Comparison of ENCODE assay signal across 8 cellular contexts in genomic region chr13:25046274-25046984, GRCh38. TPM values are rescaled to one million over a fixed set of nuclear protein-coding genes. Genes with fewer than 3 reads are reported as not detected.
DNase-seq lines count a peak whose midpoint lies in the region; ATAC-seq and TF ChIP-seq lines count a peak whose summit lies in the region.

No MANE protein-coding gene starts in this region.

- H3K9me3 ChIP-seq in ectodermal cell (ENCODE audit: control insufficient read depth, low read length) (no peaks in the 10 kb centered on the region), testis (no peaks in the 10 kb centered on the region)

- H3K4me3 Mint-ChIP-seq in stimulated activated naive CD8-positive, alpha-beta T cell treated with anti-CD3 and anti-CD28 coated beads, Interleukin-15, amount 100 ng/mL, for 72 hours = peak overlapping the region; percentile 7 to 26

- H3K4me1 Mint-ChIP-seq in stimulated activated naive CD8-positive, alpha-beta T cell treated with anti-CD3 and anti-CD28 coated beads, Interleukin-15, amount 100 ng/mL, for 72 hours = no peaks in the 10 kb centered on the region

- H3K4me1 ChIP-seq in ectodermal cell (ENCODE audit: control insufficient read depth, insufficient read depth, low read length) = no peaks in the 10 kb centered on the region
- peaks cover 6% of the 10 kb centered on the region for H3K4me1 ChIP-seq in testis

- intact Hi-C loops in testis (cut with DNase I; ENCODE audit: low total_unique reads) = no loop called here

- peaks cover 92% of the 10 kb centered on the region for H3K27me3 Mint-ChIP-seq in stimulated activated naive CD8-positive, alpha-beta T cell treated with anti-CD3 and anti-CD28 coated beads, Interleukin-15, amount 100 ng/mL, for 72 hours

- no peak for ATAC-seq in stimulated activated naive CD8-positive, alpha-beta T cell treated with anti-CD3 and anti-CD28 coated beads, Interleukin-15, amount 100 ng/mL, for 72 hours
- ATAC-seq in stimulated activated naive CD8-positive, alpha-beta T cell treated with anti-CD3 and anti-CD28 coated beads, Interleukin-15, Interleukin-2, amounts not matched to agents 100 U/mL and 50 U/mL, for 24 hours = no peak
- ATAC-seq in HG02938 (IDR thresholded peaks at IDR 0.05; ENCODE audit: unreplicated experiment) = no peak
- ATAC-seq in GM21447 (IDR thresholded peaks at IDR 0.05; ENCODE audit: unreplicated experiment) = no peak

- no peak for TF ChIP-seq POLR2A in testis (IDR thresholded peaks at IDR 0.05)

- 16 to 17% methylated on average over 21 to 24 of the region's 24 CpGs for WGBS in ectodermal cell, 2 experiments
- 12% methylated on average over 24 of the region's 24 CpGs for WGBS in testis, 2 donors

- H3K27me3 ChIP-seq in ectodermal cell (ENCODE audit: control insufficient read depth, insufficient read depth, low read length, poor library complexity, severe bottlenecking) (peaks cover 20% of the 10 kb centered on the region), testis (no peaks in the 10 kb centered on the region)

- H3K4me3 ChIP-seq in ectodermal cell (ENCODE audit: insufficient read depth, low read depth, low read length) (peak overlapping the region; percentile 50), testis (peak overlapping the region in 1 of 2 donors; percentile 42)

- H3K27ac Mint-ChIP-seq in stimulated activated naive CD8-positive, alpha-beta T cell treated with anti-CD3 and anti-CD28 coated beads, Interleukin-15, amount 100 ng/mL, for 72 hours = no peak overlapping the region

- DNase-seq in stimulated activated naive CD8-positive, alpha-beta T cell treated with anti-CD3 and anti-CD28 coated beads, Interleukin-15, amount 100 ng/mL, for 72 hours = no peak
- no peak for DNase-seq in stimulated activated naive CD8-positive, alpha-beta T cell treated with anti-CD3 and anti-CD28 coated beads, Interleukin-15, Interleukin-2, amounts not matched to agents 100 U/mL and 50 U/mL, for 24 hours
- DNase-seq in midbrain (lab: John Stamatoyannopoulos, UW) = peak; percentile 25
- no peak for DNase-seq in NOMO-1 (lab: John Stamatoyannopoulos, UW; ENCODE audit: unreplicated experiment in 2 of 2)
- no peak for DNase-seq in testis

- no peak overlapping the region for H3K27ac ChIP-seq in ectodermal cell (ENCODE audit: insufficient read depth, low read depth, low read length, poor library complexity, severe bottlenecking)
- no peak overlapping the region for H3K27ac ChIP-seq in testis

- H3K9me3 Mint-ChIP-seq in stimulated activated naive CD8-positive, alpha-beta T cell treated with anti-CD3 and anti-CD28 coated beads, Interleukin-15, amount 100 ng/mL, for 72 hours = peaks cover 10 to 26% of the 10 kb centered on the region in 2 donors

- no peak for TF ChIP-seq CTCF in testis (IDR thresholded peaks at IDR 0.05)

- H3K36me3 ChIP-seq in ectodermal cell (ENCODE audit: control insufficient read depth, insufficient read depth, low read length) (no peaks in the 10 kb centered on the region), testis (ENCODE audit: low read depth, missing control alignments) (no peaks in the 10 kb centered on the region)

RNA-seq across cellular contexts. Expression of gene PABPC3, which starts 49.5 kb away (rescaled TPM):
- 0.44 TPM for polyA plus RNA-seq in ectodermal cell (2013, experiment 1 of 4)
- polyA plus RNA-seq in ectodermal cell (2013, experiment 2 of 4) = 0.50 TPM
- polyA plus RNA-seq in ectodermal cell (2013, experiment 3 of 4) = 0.48 TPM
- polyA plus RNA-seq in ectodermal cell (2013, experiment 4 of 4) = 0.69 TPM
- total RNA-seq in testis = 10 to 100 TPM; 24.0 to 31.7 TPM
- 66.0 TPM for polyA plus RNA-seq in testis (ENCODE audit: insufficient read depth, low read depth, low replicate concordance)
